ENCODE assay signal across 21 cellular contexts in the genomic region with DNA sequence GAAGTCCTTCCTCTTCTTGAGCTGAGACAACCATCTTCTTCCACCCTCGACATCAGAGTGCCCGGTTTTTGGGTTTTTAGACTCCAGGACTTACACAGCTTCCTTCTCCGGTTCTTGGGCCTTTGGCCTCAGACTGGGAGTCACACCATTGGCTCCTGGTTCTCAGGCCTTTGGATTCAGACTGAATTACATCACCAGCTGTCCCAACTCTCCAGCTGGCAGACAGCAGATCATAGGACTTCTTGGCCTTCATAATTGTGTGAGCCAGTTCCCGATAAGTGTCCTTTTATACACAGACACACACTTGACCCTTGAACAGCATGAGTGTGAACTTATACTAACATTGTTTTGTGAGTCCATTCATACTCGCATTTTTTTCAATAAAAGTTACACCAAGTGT.
A peak's percentile ranks its signal among the peaks of the same experiment; 100 is the strongest.
DNase-seq lines count a peak whose midpoint lies in the region; ATAC-seq and TF ChIP-seq lines count a peak whose summit lies in the region.
"Had no signal": no experiment of that assay in that cellular context is flagged by ENCODE, and none has a peak within 500 bp of the region (broad histone marks: within the 10 kb centered on the region; RNA-seq: fewer than 3 reads in every experiment).

No MANE protein-coding gene starts in this region.

- H3K4me1 ChIP-seq in right atrium auricular region: no peaks in the 10 kb centered on the region
- H3K4me1 ChIP-seq: BE2C had no signal

- DNase-seq in Right ventricle myocardium superior (no peak), cardiac septum (ENCODE audit: low spot score) (no peak), right atrium auricular region (ENCODE audit: low spot score) (peak; percentile 74), sciatic nerve (ENCODE audit: low spot score) (no peak), HCEC 1CT (no peak), H4 (ENCODE audit: low spot score) (no peak)
- DNase-seq: BE2C; CD4-positive, CD25-positive, alpha-beta regulatory T cell; COR-L47; DMS 273 treated with DMSO at 0.1 percent for 48 hours; GF-D8; GOT3; NCI-H1417 treated with DMSO at 0.1 percent for 48 hours; NCI-H187 treated with DMSO at 0.1 percent for 48 hours; NCI-H226; NCI-H524 treated with DMSO at 0.1 percent for 48 hours; PC-3; RPMI8226 had no signal

- no peak overlapping the region for H3K27ac ChIP-seq in right atrium auricular region
- H3K27ac ChIP-seq: KMS-11 had no signal

- H3K9me3 ChIP-seq in right atrium auricular region: no peaks in the 10 kb centered on the region
- H3K9me3 ChIP-seq: BE2C had no signal

- intact Hi-C loops in Right ventricle myocardium superior (cut with DNase I): no loop called here
- intact Hi-C loops in cardiac septum (cut with DNase I): no loop called here
- intact Hi-C loops in sciatic nerve (cut with DNase I): no loop called here

- H3K27me3 ChIP-seq in right atrium auricular region: no peaks in the 10 kb centered on the region

- no peak overlapping the region for H3K4me3 ChIP-seq in right atrium auricular region

- no peaks in the 10 kb centered on the region for H3K36me3 ChIP-seq in right atrium auricular region
- H3K36me3 ChIP-seq: BE2C had no signal

- TF ChIP-seq CTCF in right atrium auricular region (IDR thresholded peaks at IDR 0.05): no peak

- ATAC-seq in Right ventricle myocardium superior (ENCODE audit: poor library complexity) (peak; percentile 51), sciatic nerve (peak; percentile 77), HG02870 (IDR thresholded peaks at IDR 0.05; ENCODE audit: unreplicated experiment) (no peak), GM21515 (IDR thresholded peaks at IDR 0.05; ENCODE audit: unreplicated experiment) (no peak)
- ATAC-seq: PC-3 had no signal

Comparison
In these comparisons a context has a peak if more than half of its experiments do, and no peak if none do; other contexts are left out.
1. ATAC-seq: peak in Right ventricle myocardium superior (single experiment) and sciatic nerve (single experiment); none in HG02870 (single experiment) and GM21515 (single experiment).